ENCODE assay signal across 1 cellular context in the genomic region with DNA sequence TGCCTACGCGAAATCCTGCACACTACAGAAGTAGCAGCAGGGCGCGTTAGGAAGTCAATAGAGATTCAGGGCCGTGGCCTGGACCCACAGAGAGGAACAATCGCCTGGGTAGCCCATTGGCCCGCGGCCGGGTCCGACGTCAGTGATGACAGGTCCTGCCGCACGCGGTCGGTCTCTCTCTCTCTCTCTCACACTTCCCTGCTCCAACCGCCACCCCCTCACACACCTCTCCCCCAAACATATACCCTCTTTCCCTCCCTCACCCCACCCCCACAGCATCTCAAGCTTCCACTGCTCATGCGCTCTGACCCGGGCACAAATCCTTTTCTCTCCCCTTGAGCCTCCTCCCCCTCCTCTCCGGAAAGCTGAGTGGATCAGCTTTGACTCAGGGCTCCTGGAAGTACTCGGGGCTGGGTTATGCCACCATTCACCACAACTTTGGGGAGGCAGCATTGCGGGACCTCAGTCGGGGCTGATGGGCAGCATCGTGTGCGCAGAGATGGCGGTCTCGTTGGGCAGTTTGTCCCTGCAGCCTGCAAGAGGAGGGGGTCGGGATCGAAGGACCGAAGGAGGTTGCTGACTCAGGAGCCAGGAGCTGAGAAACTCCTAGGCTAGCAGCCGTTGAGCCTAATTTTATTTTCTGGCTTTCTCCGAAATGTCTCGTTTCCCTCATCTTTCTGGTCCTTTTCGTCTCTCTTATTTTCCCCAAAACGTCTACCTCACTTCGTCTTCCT.
TF ChIP-seq lines count a peak whose summit lies in the region.

No MANE protein-coding gene starts in this region.

TF ChIP-seq in WTC11, 78 proteins besides CTCF, POLR2A, EP300 and RAD21 (continues in another document):
- TF ChIP-seq ZBTB43 (CRISPR knock-in tag; IDR thresholded peaks at IDR 0.05) (peak; percentile 51; the same call in 1 of the 2 replicates), NR1H2 (CRISPR knock-in tag; IDR thresholded peaks at IDR 0.05) (no peak), JUN (CRISPR knock-in tag; IDR thresholded peaks at IDR 0.05) (no peak), ZNF232 (CRISPR knock-in tag; IDR thresholded peaks at IDR 0.05) (no peak), ATF1 (CRISPR knock-in tag; IDR thresholded peaks at IDR 0.05) (no peak), CREM (CRISPR knock-in tag; IDR thresholded peaks at IDR 0.05) (peak; percentile 64; the same call in 1 of the 2 replicates), TEAD1 (CRISPR knock-in tag; IDR thresholded peaks at IDR 0.05) (0 out of 2 replicates have a peak, but pooled peaks have one; percentile 20), NR2C2 (CRISPR knock-in tag; IDR thresholded peaks at IDR 0.05) (no peak), IRF1 (CRISPR knock-in tag; IDR thresholded peaks at IDR 0.05) (no peak), TCF7 (CRISPR knock-in tag; IDR thresholded peaks at IDR 0.05; ENCODE audit: low read depth) (no peak), IRF2 (CRISPR knock-in tag; IDR thresholded peaks at IDR 0.05; ENCODE audit: borderline replicate concordance, low read depth) (no peak), ESRRA (CRISPR knock-in tag; IDR thresholded peaks at IDR 0.05; ENCODE audit: borderline replicate concordance) (no peak), NR3C1 (CRISPR knock-in tag; conservative IDR thresholded peaks at IDR 0.05; ENCODE audit: low read depth) (no peak), FOXP4 (CRISPR knock-in tag; IDR thresholded peaks at IDR 0.05) (no peak), ELF4 (CRISPR knock-in tag; IDR thresholded peaks at IDR 0.05; ENCODE audit: low read depth) (no peak), CBFB (CRISPR knock-in tag; IDR thresholded peaks at IDR 0.05; ENCODE audit: low read depth) (no peak), NFE2L1 (CRISPR knock-in tag; IDR thresholded peaks at IDR 0.05) (0 out of 2 replicates have a peak, but pooled peaks have one; percentile 48), FOXP1 (CRISPR knock-in tag; IDR thresholded peaks at IDR 0.05; ENCODE audit: borderline replicate concordance) (0 out of 2 replicates have a peak, but pooled peaks have one; percentile 41), ZSCAN18 (CRISPR knock-in tag; IDR thresholded peaks at IDR 0.05) (no peak), ZNF317 (CRISPR knock-in tag; IDR thresholded peaks at IDR 0.05; ENCODE audit: borderline replicate concordance, low read depth) (no peak), ZNF396 (CRISPR knock-in tag; IDR thresholded peaks at IDR 0.05; ENCODE audit: borderline replicate concordance) (no peak), GTF2I (CRISPR knock-in tag; conservative IDR thresholded peaks at IDR 0.05) (no peak), SP1 (CRISPR knock-in tag; conservative IDR thresholded peaks at IDR 0.05) (0 out of 2 replicates have a peak, but pooled peaks have one; percentile 26), MLX (CRISPR knock-in tag; IDR thresholded peaks at IDR 0.05) (no peak), ATF3 (CRISPR knock-in tag; conservative IDR thresholded peaks at IDR 0.05) (no peak), GABPB1 (CRISPR knock-in tag; IDR thresholded peaks at IDR 0.05) (no peak), ATF6 (CRISPR knock-in tag; IDR thresholded peaks at IDR 0.05) (no peak), ZNF121 (CRISPR knock-in tag; IDR thresholded peaks at IDR 0.05) (no peak), GRHL2 (CRISPR knock-in tag; IDR thresholded peaks at IDR 0.05; ENCODE audit: insufficient replicate concordance, severe bottlenecking) (no peak), FOXK1 (CRISPR knock-in tag; IDR thresholded peaks at IDR 0.05) (peak; percentile 62; the same call in 1 of the 2 replicates), KAT7 (CRISPR knock-in tag; IDR thresholded peaks at IDR 0.05; ENCODE audit: borderline replicate concordance) (no peak), SMAD4 (CRISPR knock-in tag; IDR thresholded peaks at IDR 0.05) (no peak), MXD4 (CRISPR knock-in tag; IDR thresholded peaks at IDR 0.05; ENCODE audit: borderline replicate concordance) (no peak), SOX15 (CRISPR knock-in tag; IDR thresholded peaks at IDR 0.05) (no peak), ZNF416 (CRISPR knock-in tag; IDR thresholded peaks at IDR 0.05) (no peak), TP53 (CRISPR knock-in tag; IDR thresholded peaks at IDR 0.05) (no peak; the same call in 1 of the 2 replicates)
- TF ChIP-seq, protein P1, sequence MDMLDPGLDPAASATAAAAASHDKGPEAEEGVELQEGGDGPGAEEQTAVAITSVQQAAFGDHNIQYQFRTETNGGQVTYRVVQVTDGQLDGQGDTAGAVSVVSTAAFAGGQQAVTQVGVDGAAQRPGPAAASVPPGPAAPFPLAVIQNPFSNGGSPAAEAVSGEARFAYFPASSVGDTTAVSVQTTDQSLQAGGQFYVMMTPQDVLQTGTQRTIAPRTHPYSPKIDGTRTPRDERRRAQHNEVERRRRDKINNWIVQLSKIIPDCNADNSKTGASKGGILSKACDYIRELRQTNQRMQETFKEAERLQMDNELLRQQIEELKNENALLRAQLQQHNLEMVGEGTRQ (CRISPR knock-in tag; IDR thresholded peaks at IDR 0.05) = 0 out of 2 replicates have a peak, but pooled peaks have one; percentile 23
- TF ChIP-seq, protein P2, sequence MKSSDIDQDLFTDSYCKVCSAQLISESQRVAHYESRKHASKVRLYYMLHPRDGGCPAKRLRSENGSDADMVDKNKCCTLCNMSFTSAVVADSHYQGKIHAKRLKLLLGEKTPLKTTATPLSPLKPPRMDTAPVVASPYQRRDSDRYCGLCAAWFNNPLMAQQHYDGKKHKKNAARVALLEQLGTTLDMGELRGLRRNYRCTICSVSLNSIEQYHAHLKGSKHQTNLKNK (CRISPR knock-in tag; IDR thresholded peaks at IDR 0.05) = no peak
- TF ChIP-seq, protein P3, sequence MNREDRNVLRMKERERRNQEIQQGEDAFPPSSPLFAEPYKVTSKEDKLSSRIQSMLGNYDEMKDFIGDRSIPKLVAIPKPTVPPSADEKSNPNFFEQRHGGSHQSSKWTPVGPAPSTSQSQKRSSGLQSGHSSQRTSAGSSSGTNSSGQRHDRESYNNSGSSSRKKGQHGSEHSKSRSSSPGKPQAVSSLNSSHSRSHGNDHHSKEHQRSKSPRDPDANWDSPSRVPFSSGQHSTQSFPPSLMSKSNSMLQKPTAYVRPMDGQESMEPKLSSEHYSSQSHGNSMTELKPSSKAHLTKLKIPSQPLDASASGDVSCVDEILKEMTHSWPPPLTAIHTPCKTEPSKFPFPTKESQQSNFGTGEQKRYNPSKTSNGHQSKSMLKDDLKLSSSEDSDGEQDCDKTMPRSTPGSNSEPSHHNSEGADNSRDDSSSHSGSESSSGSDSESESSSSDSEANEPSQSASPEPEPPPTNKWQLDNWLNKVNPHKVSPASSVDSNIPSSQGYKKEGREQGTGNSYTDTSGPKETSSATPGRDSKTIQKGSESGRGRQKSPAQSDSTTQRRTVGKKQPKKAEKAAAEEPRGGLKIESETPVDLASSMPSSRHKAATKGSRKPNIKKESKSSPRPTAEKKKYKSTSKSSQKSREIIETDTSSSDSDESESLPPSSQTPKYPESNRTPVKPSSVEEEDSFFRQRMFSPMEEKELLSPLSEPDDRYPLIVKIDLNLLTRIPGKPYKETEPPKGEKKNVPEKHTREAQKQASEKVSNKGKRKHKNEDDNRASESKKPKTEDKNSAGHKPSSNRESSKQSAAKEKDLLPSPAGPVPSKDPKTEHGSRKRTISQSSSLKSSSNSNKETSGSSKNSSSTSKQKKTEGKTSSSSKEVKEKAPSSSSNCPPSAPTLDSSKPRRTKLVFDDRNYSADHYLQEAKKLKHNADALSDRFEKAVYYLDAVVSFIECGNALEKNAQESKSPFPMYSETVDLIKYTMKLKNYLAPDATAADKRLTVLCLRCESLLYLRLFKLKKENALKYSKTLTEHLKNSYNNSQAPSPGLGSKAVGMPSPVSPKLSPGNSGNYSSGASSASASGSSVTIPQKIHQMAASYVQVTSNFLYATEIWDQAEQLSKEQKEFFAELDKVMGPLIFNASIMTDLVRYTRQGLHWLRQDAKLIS (CRISPR knock-in tag; IDR thresholded peaks at IDR 0.05; ENCODE audit: borderline replicate concordance) = no peak
- TF ChIP-seq, protein P4, sequence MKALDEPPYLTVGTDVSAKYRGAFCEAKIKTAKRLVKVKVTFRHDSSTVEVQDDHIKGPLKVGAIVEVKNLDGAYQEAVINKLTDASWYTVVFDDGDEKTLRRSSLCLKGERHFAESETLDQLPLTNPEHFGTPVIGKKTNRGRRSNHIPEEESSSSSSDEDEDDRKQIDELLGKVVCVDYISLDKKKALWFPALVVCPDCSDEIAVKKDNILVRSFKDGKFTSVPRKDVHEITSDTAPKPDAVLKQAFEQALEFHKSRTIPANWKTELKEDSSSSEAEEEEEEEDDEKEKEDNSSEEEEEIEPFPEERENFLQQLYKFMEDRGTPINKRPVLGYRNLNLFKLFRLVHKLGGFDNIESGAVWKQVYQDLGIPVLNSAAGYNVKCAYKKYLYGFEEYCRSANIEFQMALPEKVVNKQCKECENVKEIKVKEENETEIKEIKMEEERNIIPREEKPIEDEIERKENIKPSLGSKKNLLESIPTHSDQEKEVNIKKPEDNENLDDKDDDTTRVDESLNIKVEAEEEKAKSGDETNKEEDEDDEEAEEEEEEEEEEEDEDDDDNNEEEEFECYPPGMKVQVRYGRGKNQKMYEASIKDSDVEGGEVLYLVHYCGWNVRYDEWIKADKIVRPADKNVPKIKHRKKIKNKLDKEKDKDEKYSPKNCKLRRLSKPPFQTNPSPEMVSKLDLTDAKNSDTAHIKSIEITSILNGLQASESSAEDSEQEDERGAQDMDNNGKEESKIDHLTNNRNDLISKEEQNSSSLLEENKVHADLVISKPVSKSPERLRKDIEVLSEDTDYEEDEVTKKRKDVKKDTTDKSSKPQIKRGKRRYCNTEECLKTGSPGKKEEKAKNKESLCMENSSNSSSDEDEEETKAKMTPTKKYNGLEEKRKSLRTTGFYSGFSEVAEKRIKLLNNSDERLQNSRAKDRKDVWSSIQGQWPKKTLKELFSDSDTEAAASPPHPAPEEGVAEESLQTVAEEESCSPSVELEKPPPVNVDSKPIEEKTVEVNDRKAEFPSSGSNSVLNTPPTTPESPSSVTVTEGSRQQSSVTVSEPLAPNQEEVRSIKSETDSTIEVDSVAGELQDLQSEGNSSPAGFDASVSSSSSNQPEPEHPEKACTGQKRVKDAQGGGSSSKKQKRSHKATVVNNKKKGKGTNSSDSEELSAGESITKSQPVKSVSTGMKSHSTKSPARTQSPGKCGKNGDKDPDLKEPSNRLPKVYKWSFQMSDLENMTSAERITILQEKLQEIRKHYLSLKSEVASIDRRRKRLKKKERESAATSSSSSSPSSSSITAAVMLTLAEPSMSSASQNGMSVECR (CRISPR knock-in tag; IDR thresholded peaks at IDR 0.05; ENCODE audit: borderline replicate concordance) = peak; percentile 59; the same call in 1 of the 2 replicates
